Comparison of ENCODE assay signal across 8 cellular contexts in the genomic region with DNA sequence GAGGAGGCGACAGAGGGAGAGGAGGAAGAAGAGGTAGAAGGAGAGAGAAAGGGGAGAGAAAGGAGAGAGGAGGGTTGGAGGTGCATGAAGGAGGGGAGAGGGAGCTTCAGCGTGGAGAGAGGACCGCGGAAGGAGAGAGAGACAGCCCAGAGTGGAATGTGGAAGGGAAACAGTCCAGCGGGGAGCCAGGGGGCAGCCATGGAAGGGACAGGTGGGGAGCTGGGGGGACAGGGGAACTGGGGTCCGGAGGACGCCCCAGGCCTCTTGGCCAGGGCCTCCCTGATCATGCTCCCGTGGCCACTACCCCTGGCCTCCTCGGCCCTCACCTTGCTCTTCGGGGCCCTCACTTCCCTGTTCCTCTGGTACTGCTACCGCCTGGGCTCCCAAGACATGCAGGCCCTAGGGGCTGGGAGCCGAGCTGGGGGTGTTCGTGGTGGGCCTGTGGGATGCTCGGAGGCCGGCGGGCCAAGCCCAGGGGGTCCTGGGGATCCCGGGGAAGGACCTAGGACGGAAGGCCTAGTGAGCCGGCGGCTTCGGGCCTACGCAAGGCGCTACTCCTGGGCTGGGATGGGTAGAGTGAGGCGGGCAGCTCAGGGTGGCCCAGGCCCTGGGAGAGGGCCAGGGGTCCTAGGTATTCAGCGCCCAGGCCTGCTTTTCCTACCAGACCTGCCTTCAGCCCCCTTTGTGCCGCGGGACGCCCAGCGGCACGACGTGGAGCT. TPM values are rescaled to one million over a fixed set of nuclear protein-coding genes. Genes with fewer than 3 reads are reported as not detected.
A peak's percentile ranks its signal among the peaks of the same experiment; 100 is the strongest.
DNase-seq lines count a peak whose midpoint lies in the region; ATAC-seq, FAIRE-seq and TF ChIP-seq lines count a peak whose summit lies in the region.

No MANE protein-coding gene starts in this region.

- peaks cover 27% of the 10 kb centered on the region for H3K79me1 ChIP-seq in mesenchymal stem cell (replicated peaks; ENCODE audit: low read length, poor library complexity, severe bottlenecking)

- peak overlapping the region; percentile 60 for H3K4me3 ChIP-seq in A673 (ENCODE audit: low read depth, low read length, poor library complexity, severe bottlenecking)
- peak overlapping the region in 1 of 2 donors; percentile 62 for H3K4me3 ChIP-seq in body of pancreas
- peak overlapping the region; percentile 65 to 83 for H3K4me3 ChIP-seq in mesenchymal stem cell (ENCODE audit: insufficient read depth in 1 of 2, low read depth in 1 of 2, low read length in 2 of 2)

- no peak overlapping the region for H3K4ac ChIP-seq in mesenchymal stem cell (ENCODE audit: low read depth in 1 of 2, low read length in 2 of 2)

- no peak overlapping the region for H2BK120ac ChIP-seq in mesenchymal stem cell (ENCODE audit: low read depth, low read length)

- WGBS in body of pancreas, 2 donors = 27 to 63% methylated on average over 7 to 20 of the region's 31 CpGs
- 48% methylated on average over 22 of the region's 31 CpGs for WGBS in mesenchymal stem cell

- H3K4me1 ChIP-seq in A673 (ENCODE audit: insufficient read depth, low read length, poor library complexity, severe bottlenecking) = peaks cover 6% of the 10 kb centered on the region
- peaks cover 25% of the 10 kb centered on the region for H3K4me1 ChIP-seq in body of pancreas
- H3K4me1 ChIP-seq in mesenchymal stem cell (ENCODE audit: control insufficient read depth, insufficient read depth, low read depth, low read length) = peaks cover 35% of the 10 kb centered on the region

- CTCF ChIA-PET in A673 (lab: Charles Lee) = no interaction called here

- ATAC-seq in body of pancreas = no peak
- ATAC-seq in GM21576 (IDR thresholded peaks at IDR 0.05; ENCODE audit: unreplicated experiment) = no peak
- ATAC-seq in omental fat pad (ENCODE audit: low FRiP score) = no peak

- H3K14ac ChIP-seq in mesenchymal stem cell (ENCODE audit: low read length in 2 of 2) = peak overlapping the region in 1 of 2 experiments; percentile 11

- peak overlapping the region; percentile 75 for H3K9ac ChIP-seq in mesenchymal stem cell (ENCODE audit: low read length)

- no peaks in the 10 kb centered on the region for H3K36me3 ChIP-seq in A673 (ENCODE audit: insufficient read depth, low read length, poor library complexity, severe bottlenecking)
- no peaks in the 10 kb centered on the region for H3K36me3 ChIP-seq in body of pancreas (replicated peaks in 1 of 2; ENCODE audit: insufficient read depth in 1 of 2, low read depth in 2 of 2)
- H3K36me3 ChIP-seq in mesenchymal stem cell (ENCODE audit: control insufficient read depth in 1 of 2, insufficient read depth in 2 of 2, low read depth in 1 of 2, low read length in 2 of 2) = peaks cover 0 to 26% of the 10 kb centered on the region in 2 experiments

- peak overlapping the region in 1 of 2 experiments; percentile 29 for H3K18ac ChIP-seq in mesenchymal stem cell (ENCODE audit: low read depth in 1 of 2, low read length in 2 of 2)

- H2AFZ ChIP-seq in mesenchymal stem cell (ENCODE audit: low read depth, low read length) = peak overlapping the region; percentile 15

- no peak overlapping the region for H2BK12ac ChIP-seq in mesenchymal stem cell (ENCODE audit: low read length in 2 of 2)

- TF ChIP-seq POLR2A in body of pancreas (IDR thresholded peaks at IDR 0.05) = no peak

- peak overlapping the region; percentile 75 for H4K8ac ChIP-seq in mesenchymal stem cell (ENCODE audit: low read length)

- intact Hi-C loops in A673 (cut with micrococcal nuclease; ENCODE audit: unreplicated experiment) (no loop called here), body of pancreas (cut with DNase I) (loop anchor here (10.0 kb wide), 1 partner anchor 104 kb away; no protein-coding TSS in a partner anchor)

- H2BK5ac ChIP-seq in mesenchymal stem cell (ENCODE audit: low read depth, low read length, poor library complexity, severe bottlenecking) = peak overlapping the region; percentile 35

- no peak overlapping the region for H3K23ac ChIP-seq in mesenchymal stem cell (ENCODE audit: low read length in 2 of 2)

- H3K27ac ChIP-seq in A673 (ENCODE audit: low read depth, low read length, poor library complexity, severe bottlenecking) = no peak overlapping the region
- H3K27ac ChIP-seq in body of pancreas = peak overlapping the region in 3 of 4 donors; percentile 72 to 93 (median 87)
- H3K27ac ChIP-seq in mesenchymal stem cell (ENCODE audit: low read length, poor library complexity, severe bottlenecking) = peak overlapping the region; percentile 92

- POLR2A ChIA-PET in A673 (lab: Charles Lee; ENCODE audit: low non-redundant PET) = interaction anchor here (0.7 kb wide), 1 partner anchor 29 kb away, joined by 8 read pairs; no protein-coding TSS in a partner anchor

- BruUV-seq in A673 (replicated peaks; lab: Mats Ljungman, UMichigan) = no TSS peak

- peak overlapping the region; percentile 96 for H3K4me2 ChIP-seq in mesenchymal stem cell (ENCODE audit: low read length, poor library complexity, severe bottlenecking)

- FAIRE-seq in HTR-8/SVneo (lab: Jason Lieb, UNC) = no peak

- no peak for TF ChIP-seq CTCF in A673 (conservative IDR thresholded peaks at IDR 0.05; ENCODE audit: low read depth, low read length)
- no peak for TF ChIP-seq CTCF in body of pancreas (IDR thresholded peaks at IDR 0.05)
- TF ChIP-seq CTCF in omental fat pad (IDR thresholded peaks at IDR 0.05) = no peak

- DNase-seq in A673 (ENCODE audit: low spot score) (no peak), HTR-8/SVneo (ENCODE audit: insufficient read length, low spot score) (peak; percentile 25), body of pancreas (no peak), mesenchymal stem cell (no peak), omental fat pad (ENCODE audit: low spot score) (no peak)
- DNase-seq in stimulated activated naive CD4-positive, alpha-beta T cell treated with Interleukin-2 at 50 U/mL for 16 hours (lab: John Stamatoyannopoulos, UW) = no peak
- no peak for DNase-seq in stimulated activated CD4-positive, alpha-beta T cell treated with anti-CD3 and anti-CD28 coated beads, Interleukin-12 subunit alpha, Interleukin-12 subunit beta, amount 100 ng/mL, for 4 hours

- no peak overlapping the region for H4K91ac ChIP-seq in mesenchymal stem cell (ENCODE audit: low read length)

- peak overlapping the region; percentile 95 for H2AK5ac ChIP-seq in mesenchymal stem cell (ENCODE audit: low read length, severe bottlenecking)

- H3K27me3 ChIP-seq in A673 (replicated peaks; ENCODE audit: insufficient read depth, low read depth, low read length, poor library complexity) (no peaks in the 10 kb centered on the region), body of pancreas (no peaks in the 10 kb centered on the region), mesenchymal stem cell (ENCODE audit: control insufficient read depth in 1 of 2, insufficient read depth in 1 of 2, low read length in 2 of 2) (peaks cover 0 to 25% of the 10 kb centered on the region in 2 experiments)

- H3K9me3 ChIP-seq in A673 (ENCODE audit: low read depth, low read length, poor library complexity, severe bottlenecking) (no peaks in the 10 kb centered on the region), body of pancreas (no peaks in the 10 kb centered on the region), mesenchymal stem cell (ENCODE audit: control insufficient read depth, low read length) (no peaks in the 10 kb centered on the region)

- no peak overlapping the region for H2BK15ac ChIP-seq in mesenchymal stem cell (ENCODE audit: low read depth, poor library complexity, severe bottlenecking)

RNA-seq across cellular contexts. Expression of gene ASPHD1, which starts 0.8 kb away (rescaled TPM):
- total RNA-seq in A673 (2021) = 2.0 and 2.5 TPM in 2 replicates
- total RNA-seq in body of pancreas = 1 to 10 TPM; 4.7 to 8.2 TPM
- 5.3 TPM for polyA plus RNA-seq in mesenchymal stem cell (2013, experiment 1 of 2)
- 5.9 TPM for polyA plus RNA-seq in mesenchymal stem cell (2013, experiment 2 of 2)
- total RNA-seq in omental fat pad = 10 to 100 TPM in 2 of 4 donors, 1 to 10 TPM in 1, not detected in 1; 4.0 to 14.0 (median 10.6) TPM

RNA-seq across cellular contexts. Expression of gene SEZ6L2, which starts 1.7 kb away (rescaled TPM):
- total RNA-seq in A673 (2021) (7.0 and 9.1 TPM in 2 replicates), body of pancreas (10 to 100 TPM; 19.2 to 28.3 TPM), omental fat pad (10 to 100 TPM in 1 of 4 donors, 1 to 10 TPM in 2, under 1 TPM in 1; 0.63 to 11.5 (median 4.2) TPM)
- 27.4 TPM for polyA plus RNA-seq in mesenchymal stem cell (2013, experiment 1 of 2)
- polyA plus RNA-seq in mesenchymal stem cell (2013, experiment 2 of 2) = 27.2 TPM

RNA-seq across cellular contexts. Expression of gene KCTD13, which starts 25.0 kb away (rescaled TPM):
- total RNA-seq in A673 (2021) (32.4 and 33.3 TPM in 2 replicates), body of pancreas (10 to 100 TPM; 14.3 to 49.1 TPM), omental fat pad (10 to 100 TPM in 3 of 4 donors, 1 to 10 TPM in 1; 7.1 to 44.5 (median 20.0) TPM)
- 10.9 TPM for polyA plus RNA-seq in mesenchymal stem cell (2013, experiment 1 of 2)
- 10.4 TPM for polyA plus RNA-seq in mesenchymal stem cell (2013, experiment 2 of 2)

RNA-seq across cellular contexts. Expression of gene CDIPT, which starts 38.0 kb away (rescaled TPM):
- total RNA-seq in A673 (2021) = 51.7 and 55.6 TPM in 2 replicates
- total RNA-seq in body of pancreas = 10 to 100 TPM; 76.5 to 79.9 TPM
- polyA plus RNA-seq in mesenchymal stem cell (2013, experiment 1 of 2) = 68.9 TPM
- 66.3 TPM for polyA plus RNA-seq in mesenchymal stem cell (2013, experiment 2 of 2)
- total RNA-seq in omental fat pad = 100 to 1,000 TPM; 101 to 156 (median 104) TPM
